ENCODE assay signal across 1 cellular context in the genomic region with DNA sequence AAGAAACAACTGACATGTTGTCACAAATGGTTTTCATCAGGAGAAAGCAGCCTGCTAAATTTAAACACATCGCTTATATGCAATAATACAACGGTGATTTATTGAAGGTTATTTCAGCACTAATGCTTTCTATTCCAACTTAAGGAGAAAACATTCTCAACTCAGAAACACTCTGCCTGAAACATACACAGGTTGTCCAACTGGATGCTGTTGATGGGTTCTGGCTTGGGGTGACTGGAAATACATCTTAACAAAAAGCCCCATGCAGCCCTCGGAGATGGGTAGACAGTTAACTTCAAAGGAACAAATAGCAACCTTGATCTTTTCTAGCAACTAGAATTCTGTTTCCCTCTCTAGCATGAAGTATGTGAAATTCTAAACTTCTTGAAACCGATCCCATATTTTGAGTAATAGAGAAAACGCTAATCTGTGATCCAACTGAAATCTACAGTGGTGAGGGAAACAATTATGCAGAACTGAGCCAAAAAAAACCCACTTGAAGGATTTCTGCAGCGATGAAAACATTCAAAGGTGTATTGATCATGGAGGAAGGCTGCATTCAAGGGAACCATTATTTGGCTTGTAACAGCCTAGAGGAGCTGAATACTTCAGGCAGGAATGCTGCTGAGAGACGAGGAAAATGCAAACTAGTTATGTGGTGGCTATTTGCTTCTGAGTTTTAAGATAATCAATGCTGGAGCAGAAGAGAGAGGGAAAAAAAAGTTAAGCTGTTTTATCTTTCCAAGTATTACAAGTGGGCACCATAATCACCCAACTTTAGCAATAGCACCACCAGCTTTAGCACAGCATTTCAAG.
TF ChIP-seq lines count a peak whose summit lies in the region.

No MANE protein-coding gene starts in this region.

TF ChIP-seq in A549, 52 proteins besides CTCF, POLR2A, EP300 and RAD21:
- TF ChIP-seq KDM5A (IDR thresholded peaks at IDR 0.05) = no peak
- TF ChIP-seq, protein P1, sequence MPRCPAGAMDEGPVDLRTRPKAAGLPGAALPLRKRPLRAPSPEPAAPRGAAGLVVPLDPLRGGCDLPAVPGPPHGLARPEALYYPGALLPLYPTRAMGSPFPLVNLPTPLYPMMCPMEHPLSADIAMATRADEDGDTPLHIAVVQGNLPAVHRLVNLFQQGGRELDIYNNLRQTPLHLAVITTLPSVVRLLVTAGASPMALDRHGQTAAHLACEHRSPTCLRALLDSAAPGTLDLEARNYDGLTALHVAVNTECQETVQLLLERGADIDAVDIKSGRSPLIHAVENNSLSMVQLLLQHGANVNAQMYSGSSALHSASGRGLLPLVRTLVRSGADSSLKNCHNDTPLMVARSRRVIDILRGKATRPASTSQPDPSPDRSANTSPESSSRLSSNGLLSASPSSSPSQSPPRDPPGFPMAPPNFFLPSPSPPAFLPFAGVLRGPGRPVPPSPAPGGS (IDR thresholded peaks at IDR 0.05) = no peak
- no peak for TF ChIP-seq CHD4 (IDR thresholded peaks at IDR 0.05; ENCODE audit: borderline replicate concordance)
- TF ChIP-seq MAZ (IDR thresholded peaks at IDR 0.05; ENCODE audit: borderline replicate concordance, low read depth, low read length) = no peak
- no peak for TF ChIP-seq JUN (IDR thresholded peaks at IDR 0.05)
- TF ChIP-seq RFX5 (IDR thresholded peaks at IDR 0.05) = no peak
- no peak for TF ChIP-seq NPAS2 (CRISPR knock-in tag; IDR thresholded peaks at IDR 0.05; ENCODE audit: borderline replicate concordance)
- TF ChIP-seq HEYL (CRISPR knock-in tag; IDR thresholded peaks at IDR 0.05) = no peak
- TF ChIP-seq, protein P2, sequence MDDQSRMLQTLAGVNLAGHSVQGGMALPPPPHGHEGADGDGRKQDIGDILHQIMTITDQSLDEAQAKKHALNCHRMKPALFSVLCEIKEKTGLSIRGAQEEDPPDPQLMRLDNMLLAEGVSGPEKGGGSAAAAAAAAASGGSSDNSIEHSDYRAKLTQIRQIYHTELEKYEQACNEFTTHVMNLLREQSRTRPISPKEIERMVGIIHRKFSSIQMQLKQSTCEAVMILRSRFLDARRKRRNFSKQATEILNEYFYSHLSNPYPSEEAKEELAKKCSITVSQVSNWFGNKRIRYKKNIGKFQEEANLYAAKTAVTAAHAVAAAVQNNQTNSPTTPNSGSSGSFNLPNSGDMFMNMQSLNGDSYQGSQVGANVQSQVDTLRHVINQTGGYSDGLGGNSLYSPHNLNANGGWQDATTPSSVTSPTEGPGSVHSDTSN (IDR thresholded peaks at IDR 0.05) = no peak
- TF ChIP-seq KDM1A (IDR thresholded peaks at IDR 0.05; ENCODE audit: low read depth) = no peak
- no peak for TF ChIP-seq CBX8 (IDR thresholded peaks at IDR 0.05)
- no peak for TF ChIP-seq CBX2 (IDR thresholded peaks at IDR 0.05; ENCODE audit: borderline replicate concordance, low read depth)
- TF ChIP-seq ESRRA (IDR thresholded peaks at IDR 0.05; ENCODE audit: borderline replicate concordance, low read length) = no peak
TF ChIP-seq in A549: peak in this region for 0.
